ENCODE assay signal across 1 cellular context in genomic region chr16:53067675-53068074, GRCh38.
TF ChIP-seq lines count a peak whose summit lies in the region.

No MANE protein-coding gene starts in this region.

TF ChIP-seq in GM12878, 131 proteins besides CTCF, POLR2A, EP300 and RAD21:
- TF ChIP-seq HSF1 (IDR thresholded peaks at IDR 0.05; ENCODE audit: low read depth, low read length) = no peak
- TF ChIP-seq E4F1 (IDR thresholded peaks at IDR 0.05; ENCODE audit: borderline replicate concordance, partially characterized antibody) = no peak
- TF ChIP-seq POLR2AphosphoS2 (IDR thresholded peaks at IDR 0.05; ENCODE audit: low read depth, low read length) = no peak
- no peak for TF ChIP-seq ZNF592 (IDR thresholded peaks at IDR 0.05)
- no peak for TF ChIP-seq FOS (IDR thresholded peaks at IDR 0.05; ENCODE audit: borderline replicate concordance, extremely low read depth, insufficient read length)
- TF ChIP-seq SMARCA5 (IDR thresholded peaks at IDR 0.05) = no peak
- no peak for TF ChIP-seq SRF (IDR thresholded peaks at IDR 0.05; ENCODE audit: low read depth in 2 of 2, low read length in 2 of 2)
- TF ChIP-seq POU2F2 (IDR thresholded peaks at IDR 0.05; ENCODE audit: borderline replicate concordance, low read depth, low read length) = no peak
- TF ChIP-seq PRDM15 (CRISPR knock-in tag; IDR thresholded peaks at IDR 0.05) = no peak
- no peak for TF ChIP-seq RAD51 (IDR thresholded peaks at IDR 0.05)
- TF ChIP-seq ZNF622 (IDR thresholded peaks at IDR 0.05) = no peak
- TF ChIP-seq CUX1 (IDR thresholded peaks at IDR 0.05; ENCODE audit: insufficient replicate concordance, low read depth, low read length) = no peak
- TF ChIP-seq ZBTB4 (CRISPR knock-in tag; IDR thresholded peaks at IDR 0.05) = no peak
TF ChIP-seq in GM12878: peak in this region for 0.
